9 cellular contexts compared by ENCODE assay signal in genomic region chr6:72661408-72661807, GRCh38. TPM values are rescaled to one million over a fixed set of nuclear protein-coding genes. Genes with fewer than 3 reads are reported as not detected.
"Had no signal": no experiment of that assay in that cellular context is flagged by ENCODE, and none has a peak within 500 bp of the region (broad histone marks: within the 10 kb centered on the region; RNA-seq: fewer than 3 reads in every experiment).

No MANE protein-coding gene starts in this region.

- H3K27ac ChIP-seq: KMS-11 had no signal

- H3K27me3 Mint-ChIP-seq: IgD-negative memory B cell had no signal

- H3K36me3 ChIP-seq: HAP-1 had no signal

- DNase-seq: GOT3, H7, HFFc6, KBM-7 had no signal

- H3K9me3 ChIP-seq: HAP-1 had no signal

- H3K4me3 ChIP-seq: HAP-1 had no signal

- H3K4me1 ChIP-seq: HAP-1 had no signal

- ATAC-seq: HCT116, HepG2 had no signal

- FAIRE-seq: HepG2 had no signal

- H3K27ac Mint-ChIP-seq: HFFc6, IgD-negative memory B cell had no signal

- H3K4me3 Mint-ChIP-seq: HFFc6, IgD-negative memory B cell had no signal

RNA-seq across cellular contexts. Expression of gene KCNQ5, which starts 39.5 kb away (rescaled TPM):
- total RNA-seq: HepG2 had no signal
